Comparison of ENCODE assay signal across 13 cellular contexts in genomic region chr4:12595986-12596385, GRCh38.
"Had no signal": no experiment of that assay in that cellular context is flagged by ENCODE, and none has a peak within 500 bp of the region (broad histone marks: within the 10 kb centered on the region; RNA-seq: fewer than 3 reads in every experiment).

No MANE protein-coding gene starts in this region.

- H3K27ac Mint-ChIP-seq: activated CD4-positive, alpha-beta memory T cell treated with anti-CD3 and anti-CD28 coated beads for 36 hours; activated naive CD8-positive, alpha-beta T cell treated with anti-CD3 and anti-CD28 coated beads, Interleukin-2, amount 10 ng/mL, durations not matched to agents 7 days and 5 days; memory B cell; nephron; stimulated activated naive CD8-positive, alpha-beta T cell treated with anti-CD3 and anti-CD28 coated beads, Interleukin-15, Interleukin-2, amounts not matched to agents 100 ng/mL and 50 ng/mL, for 24 hours; T-helper 2 cell treated with Interferon-gamma antibody and Interleukin-4, amounts not matched to agents 5 μg/mL and 100 μg/mL, for 36 hours had no signal

- DNase-seq: activated CD4-positive, alpha-beta memory T cell treated with anti-CD3 and anti-CD28 coated beads for 36 hours; activated naive CD8-positive, alpha-beta T cell treated with anti-CD3 and anti-CD28 coated beads, Interleukin-2, amount 10 ng/mL, durations not matched to agents 7 days and 5 days; anterior cingulate cortex; left ventricle myocardium inferior; stimulated activated CD4-positive, alpha-beta T cell treated with anti-CD3 and anti-CD28 coated beads, Interleukin-4, amount 100 ng/mL, for 24 hours; SW 1271 had no signal

- H3K27ac ChIP-seq: breast epithelium, gastroesophageal sphincter, left ventricle myocardium inferior had no signal

- H3K36me3 ChIP-seq: breast epithelium, gastroesophageal sphincter, left ventricle myocardium inferior had no signal

- H3K27me3 ChIP-seq: breast epithelium, gastroesophageal sphincter had no signal

- H3K4me1 Mint-ChIP-seq: activated naive CD8-positive, alpha-beta T cell treated with anti-CD3 and anti-CD28 coated beads, Interleukin-2, amount 10 ng/mL, durations not matched to agents 7 days and 5 days; memory B cell; nephron had no signal

- FAIRE-seq: islet of Langerhans had no signal

- H3K27me3 Mint-ChIP-seq: activated CD4-positive, alpha-beta memory T cell treated with anti-CD3 and anti-CD28 coated beads for 36 hours; activated naive CD8-positive, alpha-beta T cell treated with anti-CD3 and anti-CD28 coated beads, Interleukin-2, amount 10 ng/mL, durations not matched to agents 7 days and 5 days; memory B cell; stimulated activated naive CD8-positive, alpha-beta T cell treated with anti-CD3 and anti-CD28 coated beads, Interleukin-15, Interleukin-2, amounts not matched to agents 100 ng/mL and 50 ng/mL, for 24 hours had no signal

- H3K4me1 ChIP-seq: breast epithelium, gastroesophageal sphincter, left ventricle myocardium inferior had no signal

- ATAC-seq: gastroesophageal sphincter had no signal

- H3K4me3 ChIP-seq: breast epithelium, gastroesophageal sphincter, left ventricle myocardium inferior had no signal

- H3K36me3 Mint-ChIP-seq: activated CD4-positive, alpha-beta memory T cell treated with anti-CD3 and anti-CD28 coated beads for 36 hours; activated naive CD8-positive, alpha-beta T cell treated with anti-CD3 and anti-CD28 coated beads, Interleukin-2, amount 10 ng/mL, durations not matched to agents 7 days and 5 days; memory B cell had no signal

- H3K4me3 Mint-ChIP-seq: activated CD4-positive, alpha-beta memory T cell treated with anti-CD3 and anti-CD28 coated beads for 36 hours; activated naive CD8-positive, alpha-beta T cell treated with anti-CD3 and anti-CD28 coated beads, Interleukin-2, amount 10 ng/mL, durations not matched to agents 7 days and 5 days; memory B cell; nephron; stimulated activated naive CD8-positive, alpha-beta T cell treated with anti-CD3 and anti-CD28 coated beads, Interleukin-15, Interleukin-2, amounts not matched to agents 100 ng/mL and 50 ng/mL, for 24 hours; T-helper 2 cell treated with Interferon-gamma antibody and Interleukin-4, amounts not matched to agents 5 μg/mL and 100 μg/mL, for 36 hours had no signal
